1 cellular context compared by ENCODE assay signal in the genomic region with DNA sequence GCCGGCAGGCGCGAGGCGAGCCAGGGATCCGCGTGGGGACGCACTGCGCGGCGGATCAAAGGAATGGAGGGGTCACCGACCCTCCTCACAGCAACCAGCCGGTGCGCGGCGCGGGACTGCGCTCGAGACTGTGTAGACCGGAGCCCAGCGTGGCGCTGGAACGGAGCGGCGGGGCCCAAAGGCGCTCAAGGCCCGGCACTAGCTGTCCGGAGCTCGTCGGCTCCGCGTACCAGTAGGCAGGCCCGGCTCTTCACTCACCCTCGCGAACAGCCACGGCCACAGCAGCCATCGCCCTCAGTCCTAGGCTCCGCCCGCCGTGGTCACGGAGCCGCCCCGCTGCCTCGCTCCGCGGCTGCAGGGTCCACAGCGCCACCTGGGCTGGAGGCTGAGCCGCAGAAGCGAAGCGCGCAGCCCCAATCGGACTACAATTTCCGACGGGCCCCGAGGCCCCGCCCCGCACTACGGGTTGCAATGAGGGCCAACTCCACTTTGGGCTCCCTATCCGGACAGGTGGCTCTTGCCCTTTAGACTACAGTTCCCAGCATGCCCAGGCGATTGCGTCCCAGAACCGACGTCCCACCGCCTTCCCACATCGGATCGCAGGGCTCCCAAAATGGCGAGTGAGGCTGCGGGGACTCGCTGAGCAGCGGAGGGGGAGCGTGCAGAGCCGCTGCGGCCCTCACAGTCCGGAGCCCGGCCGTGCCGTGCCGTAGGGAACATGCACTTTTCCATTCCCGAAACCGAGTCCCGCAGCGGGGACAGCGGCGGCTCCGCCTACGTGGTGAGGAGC.
TF ChIP-seq lines count a peak whose summit lies in the region.

Gene EIF2B4 (minus strand): TSS at position 313 of the 790 bp plus-strand sequence. CDS start 24 bp downstream, at position 289.
A gene with protein sequence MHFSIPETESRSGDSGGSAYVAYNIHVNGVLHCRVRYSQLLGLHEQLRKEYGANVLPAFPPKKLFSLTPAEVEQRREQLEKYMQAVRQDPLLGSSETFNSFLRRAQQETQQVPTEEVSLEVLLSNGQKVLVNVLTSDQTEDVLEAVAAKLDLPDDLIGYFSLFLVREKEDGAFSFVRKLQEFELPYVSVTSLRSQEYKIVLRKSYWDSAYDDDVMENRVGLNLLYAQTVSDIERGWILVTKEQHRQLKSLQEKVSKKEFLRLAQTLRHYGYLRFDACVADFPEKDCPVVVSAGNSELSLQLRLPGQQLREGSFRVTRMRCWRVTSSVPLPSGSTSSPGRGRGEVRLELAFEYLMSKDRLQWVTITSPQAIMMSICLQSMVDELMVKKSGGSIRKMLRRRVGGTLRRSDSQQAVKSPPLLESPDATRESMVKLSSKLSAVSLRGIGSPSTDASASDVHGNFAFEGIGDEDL (plus strand): TSS at position 591 of the 790 bp plus-strand sequence. CDS start 128 bp downstream, at position 719.

TF ChIP-seq in H1, 55 proteins besides CTCF, POLR2A, EP300 and RAD21 (continued from another document):
- TF ChIP-seq PHF8 (conservative IDR thresholded peaks at IDR 0.05; ENCODE audit: low read depth, low read length), result peak; percentile 72
